ENCODE assay signal across 10 cellular contexts in genomic region chr17:36935681-36936454, GRCh38. TPM values are rescaled to one million over a fixed set of nuclear protein-coding genes. Genes with fewer than 3 reads are reported as not detected.
DNase-seq lines count a peak whose midpoint lies in the region; ATAC-seq, FAIRE-seq and TF ChIP-seq lines count a peak whose summit lies in the region.
"Had no signal": no experiment of that assay in that cellular context is flagged by ENCODE, and none has a peak within 500 bp of the region (broad histone marks: within the 10 kb centered on the region; RNA-seq: fewer than 3 reads in every experiment).

No MANE protein-coding gene starts in this region.

- no peak for TF ChIP-seq EP300 in HepG2 (IDR thresholded peaks at IDR 0.05; ENCODE audit: low read depth in 2 of 2, low read length in 2 of 2)
- no peak for TF ChIP-seq EP300 in HepG2 (CRISPR knock-in tag; IDR thresholded peaks at IDR 0.05; ENCODE audit: borderline replicate concordance)
- TF ChIP-seq EP300 in ovary (IDR thresholded peaks at IDR 0.05) = no peak

- BruUV-seq in HepG2 (replicated peaks; lab: Mats Ljungman, UMichigan) = no TSS peak

- H3K4me2 ChIP-seq in HepG2 (ENCODE audit: low read depth, low read length) = peak overlapping the region; percentile 66

- ATAC-seq in HepG2 (peak; percentile 23; the same call in 1 of the 3 replicates), right lobe of liver (no peak)

- H3K79me2 ChIP-seq in HepG2 (ENCODE audit: insufficient read depth, low read length) = no peaks in the 10 kb centered on the region

- FAIRE-seq in HepG2 (lab: Jason Lieb, UNC) (no peak), urothelium cell line (lab: Jason Lieb, UNC) (no peak)

- H3K4me1 ChIP-seq in HepG2 (ENCODE audit: insufficient read depth, low read length) (peaks cover 57% of the 10 kb centered on the region), right lobe of liver (peaks cover 0 to 53% (median 12%) of the 10 kb centered on the region in 4 donors), ovary (ENCODE audit: insufficient read depth) (peaks cover 16% of the 10 kb centered on the region)

- peaks cover 21% of the 10 kb centered on the region; the same call in 1 of the 2 replicates for H4K20me1 ChIP-seq in HepG2 (ENCODE audit: insufficient read depth, low read length)

- POLR2A ChIA-PET in HepG2 (lab: Yijun Ruan, JAX) = interaction anchor here (0.8 kb wide), 1 partner anchor 13 kb away, joined by 3 read pairs; the partner anchor contains the start of gene AATF

- H3K9ac ChIP-seq in HepG2 (ENCODE audit: insufficient read depth, low read depth, low read length) = no peak overlapping the region

- in situ Hi-C loops in HepG2 (cut with HindIII; ENCODE audit: extremely low pct_ligation_motif_present, low pct_unique_long_range_greater_than_20kb) = no loop called here

- intact Hi-C loops in HepG2 (cut with micrococcal nuclease; ENCODE audit: unreplicated experiment) (no loop called here), right lobe of liver (cut with DNase I) (no loop called here), ovary (cut with DNase I) (no loop called here)

- TF ChIP-seq CTCF in HepG2 (CRISPR knock-in tag; IDR thresholded peaks at IDR 0.05) (no peak), right lobe of liver (IDR thresholded peaks at IDR 0.05) (no peak), VCaP (conservative IDR thresholded peaks at IDR 0.05) (no peak), ovary (IDR thresholded peaks at IDR 0.05) (no peak)

- no peaks in the 10 kb centered on the region for H3K36me3 ChIP-seq in HepG2 (replicated peaks in 1 of 2; ENCODE audit: control insufficient read depth in 1 of 2, insufficient read depth in 2 of 2, low read length in 2 of 2)
- H3K36me3 ChIP-seq in right lobe of liver = no peaks in the 10 kb centered on the region
- H3K36me3 ChIP-seq in ovary = no peaks in the 10 kb centered on the region
- H3K36me3 ChIP-seq: neutrophil had no signal

- peak overlapping the region; percentile 8 to 58 (median 26); a peak in 4 of 6 replicates for H3K4me3 ChIP-seq in HepG2 (replicated peaks in 1 of 3; ENCODE audit: insufficient read depth in 1 of 3, low read depth in 2 of 3, low read length in 3 of 3)
- H3K4me3 ChIP-seq in right lobe of liver = no peak overlapping the region
- H3K4me3 ChIP-seq in ovary = no peak overlapping the region

- no peak for TF ChIP-seq RAD21 in HepG2 (CRISPR knock-in tag; IDR thresholded peaks at IDR 0.05)

- H3K27me3 ChIP-seq in HepG2 (ENCODE audit: control insufficient read depth in 1 of 2, insufficient read depth in 2 of 2, low read length in 2 of 2) = peaks cover 54 to 96% of the 10 kb centered on the region in 2 experiments
- peaks cover 40 to 85% of the 10 kb centered on the region in 2 donors for H3K27me3 ChIP-seq in right lobe of liver
- peaks cover 22% of the 10 kb centered on the region for H3K27me3 ChIP-seq in ovary

- DNase-seq in HepG2 (ENCODE audit: low spot score) (no peak), right lobe of liver (no peak), iPS-NIHi11 (ENCODE audit: low spot score) (peak; percentile 50), urothelium cell line (ENCODE audit: low spot score) (peak; percentile 64), NK-92 (lab: John Stamatoyannopoulos, UW; ENCODE audit: unreplicated experiment) (no peak), ovary (no peak), NCI-H2081 treated with DMSO at 0.1 percent for 48 hours (lab: John Stamatoyannopoulos, UW) (no peak)
- DNase-seq: Karpas-422 had no signal

- CTCF ChIA-PET in HepG2 (lab: Yijun Ruan, JAX; ENCODE audit: low intra/inter-chr PET ratio, low total read pairs) = no interaction called here

- 2% methylated on average over 36 of the region's 48 CpGs for WGBS in HepG2 (ENCODE audit: low lambda C conversion rate)
- 3% methylated on average over 32 of the region's 48 CpGs for WGBS in right lobe of liver (ENCODE audit: insufficient coverage, low coverage, low lambda C conversion rate, missing lambda C conversion rate)
- 2 to 3% (median 2%) methylated on average over 48 of the region's 48 CpGs for WGBS in ovary, 3 donors

- H3K27ac ChIP-seq in HepG2 (ENCODE audit: extremely low read length, insufficient read depth, low read length) (no peak overlapping the region), right lobe of liver (no peak overlapping the region), VCaP (peak overlapping the region; percentile 50; the same call in 1 of the 2 replicates), ovary (no peak overlapping the region)
- H3K27ac ChIP-seq: neutrophil had no signal

- no peak overlapping the region for H2AFZ ChIP-seq in HepG2 (ENCODE audit: low read length)

- H3K9me3 ChIP-seq in HepG2 (ENCODE audit: low read length) (no peaks in the 10 kb centered on the region), right lobe of liver (no peaks in the 10 kb centered on the region), ovary (no peaks in the 10 kb centered on the region)
- H3K9me3 ChIP-seq: neutrophil had no signal

- TF ChIP-seq POLR2A in HepG2 (IDR thresholded peaks at IDR 0.05; ENCODE audit: insufficient read depth in 1 of 2, low read depth in 2 of 2, low read length in 2 of 2) = no peak
- no peak for TF ChIP-seq POLR2A in right lobe of liver (IDR thresholded peaks at IDR 0.05)
- TF ChIP-seq POLR2A in ovary (IDR thresholded peaks at IDR 0.05) = no peak

TF ChIP-seq in HepG2, 621 proteins besides CTCF, POLR2A, EP300 and RAD21 (continues in another document):
- TF ChIP-seq YEATS4 (CRISPR knock-in tag; IDR thresholded peaks at IDR 0.05; ENCODE audit: borderline replicate concordance) (no peak), ZNF263 (CRISPR knock-in tag; IDR thresholded peaks at IDR 0.05) (peak; percentile 89), AHR (CRISPR knock-in tag; IDR thresholded peaks at IDR 0.05) (no peak), RBM39 (IDR thresholded peaks at IDR 0.05; ENCODE audit: low read depth, low read length, poor library complexity, severe bottlenecking) (peak; percentile 32), ZBTB7B (CRISPR knock-in tag; IDR thresholded peaks at IDR 0.05) (0 out of 2 replicates have a peak, but pooled peaks have one; percentile 8), HNF4A (CRISPR knock-in tag; IDR thresholded peaks at IDR 0.05) (peak; percentile 40), RNF2 (conservative IDR thresholded peaks at IDR 0.05; ENCODE audit: low read depth) (0 out of 2 replicates have a peak, but pooled peaks have one; percentile 26)

RNA-seq across cellular contexts. Expression of gene LHX1, which starts 1.4 kb away (rescaled TPM):
- total RNA-seq in HepG2 (2016; rRNA removed; fragmentation: Illumina TruSeq; extraction: Trizol) (not detected in 2 replicates), right lobe of liver (not detected), ovary (1 to 10 TPM in 2 of 7 donors, under 1 TPM in 2, not detected in 3; 0.34 to 3.6 (median 1.8) TPM)
- total RNA-seq in HepG2 (2016; cell fraction: cytosol; rRNA removed; fragmentation: Illumina TruSeq; extraction: Trizol; ENCODE audit: low read depth) = not detected in 2 replicates
- total RNA-seq in HepG2 (2016; cell fraction: insoluble cytoplasmic fraction; rRNA removed; fragmentation: Illumina TruSeq; extraction: Trizol) = not detected in 2 replicates
- not detected in 2 replicates for total RNA-seq in HepG2 (2016; cell fraction: membrane; rRNA removed; fragmentation: Illumina TruSeq; extraction: Trizol)
- not detected in 2 replicates for total RNA-seq in HepG2 (2016; cell fraction: nucleus; rRNA removed; fragmentation: Illumina TruSeq; extraction: Trizol)
- polyA plus RNA-seq in HepG2 (2011; rRNA removed) (not detected in 2 replicates), ovary (under 1 TPM in 1 of 2 donors, not detected in 1; 0.08 TPM)
- not detected in 2 replicates for polyA plus RNA-seq in HepG2 (2011; cell fraction: cytosol; rRNA removed)
- not detected in 2 replicates for polyA plus RNA-seq in HepG2 (2011; cell fraction: nucleus; rRNA removed)
- not detected in 2 replicates for polyA plus RNA-seq in HepG2 (2012)
- polyA plus RNA-seq in HepG2 (2016; cell fraction: cytosol; fragmentation: Illumina TruSeq; extraction: Trizol; ENCODE audit: low read depth) = not detected in 2 replicates
- not detected in 2 replicates for polyA plus RNA-seq in HepG2 (2016; cell fraction: insoluble cytoplasmic fraction; fragmentation: Illumina TruSeq; extraction: Trizol; ENCODE audit: low read depth)
- polyA plus RNA-seq in HepG2 (2016; cell fraction: membrane; fragmentation: Illumina TruSeq; extraction: Trizol; ENCODE audit: low read depth) = not detected in 2 replicates
- not detected in 2 replicates for polyA plus RNA-seq in HepG2 (2016; cell fraction: nucleus; fragmentation: Illumina TruSeq; extraction: Trizol; ENCODE audit: insufficient read depth, low read depth)
- 0.07 TPM in 1 of 2 replicates, not detected in the other for polyA minus RNA-seq in HepG2 (2011; rRNA and poly(A)+ RNA removed; ENCODE audit: low replicate concordance)
- polyA minus RNA-seq in HepG2 (2011; cell fraction: cytosol; rRNA and poly(A)+ RNA removed) = not detected in 2 replicates
- polyA minus RNA-seq in HepG2 (2011; cell fraction: nucleus; rRNA and poly(A)+ RNA removed) = not detected in 2 replicates

RNA-seq across cellular contexts. Expression of gene AATF, which starts 12.9 kb away (rescaled TPM):
- total RNA-seq in HepG2 (2016; rRNA removed; fragmentation: Illumina TruSeq; extraction: Trizol) (53.3 and 58.1 TPM in 2 replicates), right lobe of liver (10 to 100 TPM; 13.2 to 19.5 (median 16.7) TPM), ovary (10 to 100 TPM; 28.5 to 48.2 (median 42.5) TPM)
- total RNA-seq in HepG2 (2016; cell fraction: cytosol; rRNA removed; fragmentation: Illumina TruSeq; extraction: Trizol; ENCODE audit: low read depth) = 22.9 and 24.6 TPM in 2 replicates
- 54.6 and 57.3 TPM in 2 replicates for total RNA-seq in HepG2 (2016; cell fraction: insoluble cytoplasmic fraction; rRNA removed; fragmentation: Illumina TruSeq; extraction: Trizol)
- total RNA-seq in HepG2 (2016; cell fraction: membrane; rRNA removed; fragmentation: Illumina TruSeq; extraction: Trizol) = 20.4 and 22.0 TPM in 2 replicates
- 24.9 and 25.3 TPM in 2 replicates for total RNA-seq in HepG2 (2016; cell fraction: nucleus; rRNA removed; fragmentation: Illumina TruSeq; extraction: Trizol)
- polyA plus RNA-seq in HepG2 (2011; rRNA removed) (9.1 and 9.8 TPM in 2 replicates), ovary (10 to 100 TPM; 38.7 to 73.6 TPM)
- 5.9 and 7.0 TPM in 2 replicates for polyA plus RNA-seq in HepG2 (2011; cell fraction: cytosol; rRNA removed)
- polyA plus RNA-seq in HepG2 (2011; cell fraction: nucleus; rRNA removed) = 5.9 and 6.1 TPM in 2 replicates
- polyA plus RNA-seq in HepG2 (2012) = 25.3 and 27.5 TPM in 2 replicates
- 10.2 and 11.6 TPM in 2 replicates for polyA plus RNA-seq in HepG2 (2016; cell fraction: cytosol; fragmentation: Illumina TruSeq; extraction: Trizol; ENCODE audit: low read depth)
- 66.2 and 74.8 TPM in 2 replicates for polyA plus RNA-seq in HepG2 (2016; cell fraction: insoluble cytoplasmic fraction; fragmentation: Illumina TruSeq; extraction: Trizol; ENCODE audit: low read depth)
- 14.2 and 18.0 TPM in 2 replicates for polyA plus RNA-seq in HepG2 (2016; cell fraction: membrane; fragmentation: Illumina TruSeq; extraction: Trizol; ENCODE audit: low read depth)
- 37.9 and 39.6 TPM in 2 replicates for polyA plus RNA-seq in HepG2 (2016; cell fraction: nucleus; fragmentation: Illumina TruSeq; extraction: Trizol; ENCODE audit: insufficient read depth, low read depth)
- 11.9 and 35.7 TPM in 2 replicates for polyA minus RNA-seq in HepG2 (2011; rRNA and poly(A)+ RNA removed; ENCODE audit: low replicate concordance)
- 11.3 and 12.7 TPM in 2 replicates for polyA minus RNA-seq in HepG2 (2011; cell fraction: cytosol; rRNA and poly(A)+ RNA removed)
- 10.6 and 15.5 TPM in 2 replicates for polyA minus RNA-seq in HepG2 (2011; cell fraction: nucleus; rRNA and poly(A)+ RNA removed)

Comparison
In these comparisons a context has a peak if more than half of its experiments do, and no peak if none do; other contexts are left out.
1. H3K4me3 ChIP-seq: peak in HepG2 (3 of 3); none in right lobe of liver (0 of 3) and ovary (single experiment).
2. DNase-seq: peak in iPS-NIHi11 (single experiment) and urothelium cell line (single experiment); none in HepG2 (single experiment), right lobe of liver (0 of 3), NK-92 (single experiment), ovary (0 of 5) and NCI-H2081 treated with DMSO at 0.1 percent for 48 hours (single experiment).